20 cellular contexts compared by ENCODE assay signal in the genomic region with DNA sequence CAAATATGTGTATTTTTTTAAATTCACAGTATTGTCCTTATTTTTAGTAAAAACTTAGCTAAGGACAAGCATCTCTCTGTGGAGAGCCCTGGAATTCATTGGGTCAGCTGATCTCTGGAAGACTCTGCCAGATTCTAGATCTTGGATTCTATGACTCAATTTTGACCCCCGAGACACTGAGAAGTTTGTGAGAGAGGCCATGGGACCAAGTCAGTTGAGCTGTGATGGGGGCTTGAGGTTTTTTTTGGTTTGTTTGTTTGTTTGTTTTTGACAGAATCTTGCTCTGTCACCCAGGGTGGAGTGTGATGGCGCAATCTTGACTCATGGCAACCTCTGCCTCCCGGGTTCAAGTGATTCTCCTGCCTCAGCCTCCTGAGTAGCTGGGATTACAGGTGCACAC. TPM values are rescaled to one million over a fixed set of nuclear protein-coding genes. Genes with fewer than 3 reads are reported as not detected.
A peak's percentile ranks its signal among the peaks of the same experiment; 100 is the strongest.
DNase-seq lines count a peak whose midpoint lies in the region; ATAC-seq and TF ChIP-seq lines count a peak whose summit lies in the region.
"Had no signal": no experiment of that assay in that cellular context is flagged by ENCODE, and none has a peak within 500 bp of the region (broad histone marks: within the 10 kb centered on the region; RNA-seq: fewer than 3 reads in every experiment).

No MANE protein-coding gene starts in this region.

- H3K9me3 ChIP-seq in stomach: no peaks in the 10 kb centered on the region

- peaks cover 0 to 88% (median 46%) of the 10 kb centered on the region in 4 donors for H3K4me1 ChIP-seq in stomach

- DNase-seq in AG10803 (ENCODE audit: low read depth) (peak; percentile 49), SK-MEL-5 (ENCODE audit: low read depth, low spot score) (peak; percentile 68), fibroblast of peridontal ligament (ENCODE audit: extremely low read depth) (peak; percentile 76), stomach (no peak), DMS53 (lab: John Stamatoyannopoulos, UW) (no peak), SW480 (ENCODE audit: low spot score) (no peak)
- no peak for DNase-seq in activated naive CD4-positive, alpha-beta T cell treated with anti-CD3 and anti-CD28 coated beads, Interleukin-2, amount 50 U/mL, for 72 hours (ENCODE audit: low spot score in 2 of 2)
- no peak for DNase-seq in stimulated activated CD4-positive, alpha-beta T cell treated with anti-CD3 and anti-CD28 coated beads, Interleukin-4, amount 100 ng/mL, for 4 hours
- DNase-seq: activated naive CD4-positive, alpha-beta T cell treated with Interleukin-2 at 50 U/mL for 16 hours; central memory CD4-positive, alpha-beta T cell; endodermal cell; immature natural killer cell; KBM-7; mesendoderm; NCI-H1105; right cardiac atrium; stimulated activated CD4-positive, alpha-beta T cell treated with anti-CD3 and anti-CD28 coated beads, Interleukin-2, amount 100 ng/mL, for 24 hours; T-helper 2 cell had no signal

- TF ChIP-seq CTCF in AG10803 (conservative IDR thresholded peaks at IDR 0.05; ENCODE audit: low read length) (no peak), stomach (IDR thresholded peaks at IDR 0.05) (no peak)

- H3K36me3 ChIP-seq in stomach: peaks cover 0 to 31% (median 18%) of the 10 kb centered on the region in 4 donors

- 65 to 83% (median 76%) methylated on average over 3 of the region's 3 CpGs for WGBS in stomach, 5 donors

- TF ChIP-seq POLR2A in stomach (IDR thresholded peaks at IDR 0.05): no peak

- no peaks in the 10 kb centered on the region for H3K9me3 Mint-ChIP-seq in activated naive CD4-positive, alpha-beta T cell treated with anti-CD3 and anti-CD28 coated beads, Interleukin-2, amount 50 U/mL, for 72 hours
- H3K9me3 Mint-ChIP-seq: endodermal cell, immature natural killer cell had no signal

- ATAC-seq in activated naive CD4-positive, alpha-beta T cell treated with anti-CD3 and anti-CD28 coated beads, Interleukin-2, amount 50 U/mL, for 72 hours: no peak
- ATAC-seq: activated CD4-positive, CD25-positive, alpha-beta regulatory T cell treated with anti-CD3 and anti-CD28 coated beads, Interleukin-2, amount 50 U/mL, for 24 hours had no signal

- no peak overlapping the region for H3K27ac Mint-ChIP-seq in activated naive CD4-positive, alpha-beta T cell treated with anti-CD3 and anti-CD28 coated beads, Interleukin-2, amount 50 U/mL, for 72 hours
- H3K27ac Mint-ChIP-seq: endodermal cell, immature natural killer cell had no signal

- H3K4me3 ChIP-seq in AG10803 (ENCODE audit: low read length): no peak overlapping the region
- H3K4me3 ChIP-seq in stomach: no peak overlapping the region

- H3K36me3 Mint-ChIP-seq in activated naive CD4-positive, alpha-beta T cell treated with anti-CD3 and anti-CD28 coated beads, Interleukin-2, amount 50 U/mL, for 72 hours: no peaks in the 10 kb centered on the region
- H3K36me3 Mint-ChIP-seq: immature natural killer cell had no signal

- no peaks in the 10 kb centered on the region for H3K27me3 ChIP-seq in stomach

- in situ Hi-C loops in SK-MEL-5 (cut with HindIII; ENCODE audit: low pct_unique_long_range_greater_than_20kb, low sequenced_read_pairs): no loop called here

- H3K27ac ChIP-seq in stomach: peak overlapping the region in 4 of 5 donors; percentile 70 to 90 (median 80)

- no peak for TF ChIP-seq EP300 in stomach (IDR thresholded peaks at IDR 0.05)

- intact Hi-C loops in stomach (cut with DNase I; ENCODE audit: low total_unique reads): loop anchor here (10.0 kb wide), 1 partner anchor 223 kb away; the partner anchor contains the start of gene GPR37L1

RNA-seq across cellular contexts. Expression of gene SHISA4, which starts 13.5 kb away (rescaled TPM):
- 34.1 and 35.0 TPM in 2 replicates for total RNA-seq in SK-MEL-5 (2014; rRNA removed; shearing (Covaris generic))
- 61.2 and 66.1 TPM in 2 replicates for polyA plus RNA-seq in SK-MEL-5 (2015; cell fraction: cytosol; rRNA removed)
- polyA plus RNA-seq in SK-MEL-5 (2015; cell fraction: nucleus; rRNA removed): 35.2 and 36.3 TPM in 2 replicates
- 10 to 100 TPM in 3 of 5 donors, 1 to 10 TPM in 1, under 1 TPM in 1; 0.87 to 33.3 (median 10.3) TPM for total RNA-seq in stomach
- polyA plus RNA-seq in stomach: 10 to 100 TPM; 14.1 to 18.3 (median 14.6) TPM
- under 1 TPM; 0.27 to 0.34 TPM for total RNA-seq in activated naive CD4-positive, alpha-beta T cell treated with anti-CD3 and anti-CD28 coated beads, Interleukin-2, amount 50 U/mL, for 72 hours

RNA-seq across cellular contexts. Expression of gene LMOD1, which starts 44.1 kb away (rescaled TPM):
- total RNA-seq in SK-MEL-5 (2014; rRNA removed; shearing (Covaris generic)): not detected in 2 replicates
- polyA plus RNA-seq in SK-MEL-5 (2015; cell fraction: cytosol; rRNA removed): not detected in 2 replicates
- not detected in 2 replicates for polyA plus RNA-seq in SK-MEL-5 (2015; cell fraction: nucleus; rRNA removed)
- 100 to 1,000 TPM in 3 of 5 donors, 10 to 100 TPM in 2; 27.5 to 420 (median 102) TPM for total RNA-seq in stomach
- 100 to 1,000 TPM in 1 of 3 donors, 10 to 100 TPM in 2; 19.6 to 117 (median 22.9) TPM for polyA plus RNA-seq in stomach
- not detected for total RNA-seq in activated naive CD4-positive, alpha-beta T cell treated with anti-CD3 and anti-CD28 coated beads, Interleukin-2, amount 50 U/mL, for 72 hours
- polyA plus RNA-seq: immature natural killer cell, neural cell had no signal

RNA-seq across cellular contexts. Expression of gene TIMM17A, which starts 53.1 kb away (rescaled TPM):
- 112 and 114 TPM in 2 replicates for total RNA-seq in SK-MEL-5 (2014; rRNA removed; shearing (Covaris generic))
- polyA plus RNA-seq in SK-MEL-5 (2015; cell fraction: cytosol; rRNA removed): 58.5 and 58.9 TPM in 2 replicates
- 64.1 and 81.0 TPM in 2 replicates for polyA plus RNA-seq in SK-MEL-5 (2015; cell fraction: nucleus; rRNA removed)
- 10 to 100 TPM in 2 of 5 donors, 1 to 10 TPM in 3; 3.2 to 47.0 (median 7.1) TPM for total RNA-seq in stomach
- polyA plus RNA-seq in stomach: 10 to 100 TPM; 26.1 to 48.8 (median 37.4) TPM
- 10 to 100 TPM; 64.3 to 89.0 TPM for total RNA-seq in activated naive CD4-positive, alpha-beta T cell treated with anti-CD3 and anti-CD28 coated beads, Interleukin-2, amount 50 U/mL, for 72 hours

Comparison
In these comparisons a context has a peak if more than half of its experiments do, and no peak if none do; other contexts are left out.
1. DNase-seq: peak in AG10803 (single experiment), SK-MEL-5 (single experiment) and fibroblast of peridontal ligament (single experiment); none in stomach (single experiment), DMS53 (single experiment), activated naive CD4-positive, alpha-beta T cell treated with anti-CD3 and anti-CD28 coated beads, Interleukin-2, amount 50 U/mL, for 72 hours (0 of 2), SW480 (single experiment) and stimulated activated CD4-positive, alpha-beta T cell treated with anti-CD3 and anti-CD28 coated beads, Interleukin-4, amount 100 ng/mL, for 4 hours (0 of 2).
2. RNA of gene LMOD1, which starts 44.1 kb away (total RNA-seq): 27.5 to 420 TPM in stomach; not detected in SK-MEL-5 and not detected in activated naive CD4-positive, alpha-beta T cell treated with anti-CD3 and anti-CD28 coated beads, Interleukin-2, amount 50 U/mL, for 72 hours; every median in the first group is over 10 times any median in the second.